In genomic region chr16:81860867-81861266, GRCh38 we compare ENCODE assay signal across 26 cellular contexts.
A peak's percentile ranks its signal among the peaks of the same experiment; 100 is the strongest.
DNase-seq lines count a peak whose midpoint lies in the region; ATAC-seq and TF ChIP-seq lines count a peak whose summit lies in the region.
"Had no signal": no experiment of that assay in that cellular context is flagged by ENCODE, and none has a peak within 500 bp of the region (broad histone marks: within the 10 kb centered on the region; RNA-seq: fewer than 3 reads in every experiment).

No MANE protein-coding gene starts in this region.

- no peaks in the 10 kb centered on the region for H3K9me3 Mint-ChIP-seq in CD4-positive, alpha-beta memory T cell
- H3K9me3 Mint-ChIP-seq: activated CD4-positive, alpha-beta T cell treated with anti-CD3 and anti-CD28 coated beads, Interleukin-2, amount 10 ng/mL, durations not matched to agents 24 days and 14 days; activated T-cell treated with anti-CD3 and anti-CD28 coated beads, Interleukin-2, amount 50 U/mL, for 72 hours; neural crest cell had no signal

- no peaks in the 10 kb centered on the region for H3K36me3 Mint-ChIP-seq in CD4-positive, alpha-beta memory T cell
- H3K36me3 Mint-ChIP-seq: brain had no signal

- POLR2A ChIA-PET in CD4-positive, alpha-beta memory T cell (lab: Charles Lee; ENCODE audit: partially characterized antibody) = no interaction called here

- WGBS in esophagus squamous epithelium, 2 donors = 83 to 88% methylated on average over 7 to 8 of the region's 8 CpGs

- peaks cover 0 to 2% of the 10 kb centered on the region in 2 donors for H3K27me3 Mint-ChIP-seq in CD4-positive, alpha-beta memory T cell

- intact Hi-C loops in esophagus squamous epithelium (cut with DNase I) = no loop called here
- intact Hi-C loops in CD4-positive, alpha-beta memory T cell (cut with micrococcal nuclease) = no loop called here

- H3K27ac Mint-ChIP-seq in CD4-positive, alpha-beta memory T cell = no peak overlapping the region
- H3K27ac Mint-ChIP-seq: activated CD4-positive, alpha-beta T cell treated with anti-CD3 and anti-CD28 coated beads, Interleukin-2, amount 10 ng/mL, durations not matched to agents 24 days and 14 days; activated T-cell treated with anti-CD3 and anti-CD28 coated beads, Interleukin-2, amount 50 U/mL, for 72 hours; brain had no signal

- no peak for DNase-seq in Karpas-422
- DNase-seq in esophagus squamous epithelium (lab: John Stamatoyannopoulos, UW) = no peak
- no peak for DNase-seq in activated CD4-positive, alpha-beta T cell treated with anti-CD3 and anti-CD28 coated beads for 1 hour
- no peak for DNase-seq in CD4-positive, alpha-beta memory T cell
- DNase-seq: activated CD4-positive, alpha-beta T cell treated with anti-CD3 and anti-CD28 coated beads, Interleukin-2, amount 10 ng/mL, durations not matched to agents 24 days and 14 days; activated naive CD4-positive, alpha-beta T cell treated with Interleukin-2 at 50 U/mL for 16 hours; activated T-cell treated with anti-CD3 and anti-CD28 coated beads, Interleukin-2, amount 50 U/mL, for 72 hours; BE2C; DMS53; GF-D8; MV-4-11; NCI-H1694; OCI-M1; stimulated activated CD4-positive, alpha-beta T cell treated with anti-CD3 and anti-CD28 coated beads, Interleukin-2, amount 100 ng/mL, for 48 hours; T-helper 9 cell; testis had no signal

- H3K27me3 ChIP-seq in ACC112 (ENCODE audit: insufficient read depth, low read length) (peaks cover 66% of the 10 kb centered on the region), Karpas-422 (ENCODE audit: low read length) (no peaks in the 10 kb centered on the region), esophagus squamous epithelium (peaks cover 0 to 11% (median 0%) of the 10 kb centered on the region in 4 donors), skeletal muscle tissue (ENCODE audit: control insufficient read depth in 3 of 3, insufficient read depth in 3 of 3, low read length in 3 of 3) (peaks cover 7 to 14% (median 14%) of the 10 kb centered on the region in 3 donors)
- H3K27me3 ChIP-seq in CD4-positive, alpha-beta memory T cell (ENCODE audit: insufficient read depth, low read length) = no peaks in the 10 kb centered on the region
- H3K27me3 ChIP-seq: right atrium auricular region, testis had no signal

- H3K36me3 ChIP-seq in ACC112 (ENCODE audit: insufficient read depth, low read length) (no peaks in the 10 kb centered on the region), Karpas-422 (ENCODE audit: insufficient read depth, low read length) (peaks cover 66% of the 10 kb centered on the region), esophagus squamous epithelium (peaks cover 0 to 15% (median 0%) of the 10 kb centered on the region in 3 donors), skeletal muscle tissue (ENCODE audit: control insufficient read depth in 3 of 3, insufficient read depth in 3 of 3, low read length in 3 of 3) (no peaks in the 10 kb centered on the region)
- H3K36me3 ChIP-seq in CD4-positive, alpha-beta memory T cell (ENCODE audit: insufficient read depth, low read length) = no peaks in the 10 kb centered on the region
- H3K36me3 ChIP-seq: BE2C, HAP-1, right atrium auricular region had no signal

- CTCF ChIA-PET in CD4-positive, alpha-beta memory T cell (lab: Charles Lee; ENCODE audit: partially characterized antibody) = interaction anchor here (0.9 to 1.0 kb wide), 2 partner anchors 15 to 25 kb away, joined by 3 to 4 read pairs; no protein-coding TSS in a partner anchor

- H3K27ac ChIP-seq in ACC112 (ENCODE audit: low read depth, low read length) (no peak overlapping the region), Karpas-422 (ENCODE audit: low read length) (peak overlapping the region; percentile 99), esophagus squamous epithelium (peak overlapping the region in 3 of 4 donors; percentile 54 to 77 (median 62)), skeletal muscle tissue (ENCODE audit: low read depth, low read length) (peak overlapping the region; percentile 50)
- no peak overlapping the region for H3K27ac ChIP-seq in CD4-positive, alpha-beta memory T cell (ENCODE audit: low read depth, low read length)
- H3K27ac ChIP-seq: A549, testis, VCaP had no signal

- H3K4me1 ChIP-seq in ACC112 (ENCODE audit: control insufficient read depth, insufficient read depth, low read length, unreplicated experiment) (peaks cover 6% of the 10 kb centered on the region), Karpas-422 (ENCODE audit: low read length) (peaks cover 97% of the 10 kb centered on the region), esophagus squamous epithelium (peaks cover 0 to 7% (median 0%) of the 10 kb centered on the region in 3 donors), skeletal muscle tissue (ENCODE audit: control insufficient read depth in 3 of 3, insufficient read depth in 3 of 3, low read length in 3 of 3) (peaks cover 0 to 6% (median 0%) of the 10 kb centered on the region in 3 donors)
- no peaks in the 10 kb centered on the region for H3K4me1 ChIP-seq in CD4-positive, alpha-beta memory T cell (ENCODE audit: insufficient read depth, low read length)
- H3K4me1 ChIP-seq: A549, BE2C, HAP-1, right atrium auricular region, testis had no signal

- no peak for TF ChIP-seq POLR2A in esophagus squamous epithelium (IDR thresholded peaks at IDR 0.05)

- no peaks in the 10 kb centered on the region for H3K9me2 ChIP-seq in Karpas-422 (replicated peaks; ENCODE audit: insufficient read depth, low read length)

- peaks cover 12% of the 10 kb centered on the region; the same call in 1 of the 2 replicates for H4K20me1 ChIP-seq in Karpas-422 (ENCODE audit: insufficient read depth, low read depth, low read length)

- H3K4me2 ChIP-seq in Karpas-422 (ENCODE audit: low read depth, low read length, poor library complexity, severe bottlenecking) = peak overlapping the region; percentile 24
- H3K4me2 ChIP-seq: A549 had no signal

- TF ChIP-seq CTCF in esophagus squamous epithelium (IDR thresholded peaks at IDR 0.05) = no peak

- H3K4me3 ChIP-seq in ACC112 (ENCODE audit: low read depth, low read length) = peak overlapping the region; percentile 34; the same call in 1 of the 2 replicates
- no peak overlapping the region for H3K4me3 ChIP-seq in Karpas-422 (ENCODE audit: low read length)
- no peak overlapping the region for H3K4me3 ChIP-seq in esophagus squamous epithelium
- H3K4me3 ChIP-seq in skeletal muscle tissue (ENCODE audit: low read length in 3 of 3) = no peak overlapping the region
- no peak overlapping the region for H3K4me3 ChIP-seq in CD4-positive, alpha-beta memory T cell (ENCODE audit: low read length in 2 of 2)
- H3K4me3 ChIP-seq: A549, HAP-1, right atrium auricular region, testis had no signal

- no peaks in the 10 kb centered on the region for H3K79me2 ChIP-seq in ACC112 (ENCODE audit: control insufficient read depth, insufficient read depth, low read length, unreplicated experiment)
- H3K79me2 ChIP-seq in Karpas-422 (ENCODE audit: low read length) = peaks cover 30% of the 10 kb centered on the region

- no peak for ATAC-seq in GM18868 (IDR thresholded peaks at IDR 0.05; ENCODE audit: unreplicated experiment)
- no peak for ATAC-seq in HG02870 (IDR thresholded peaks at IDR 0.05; ENCODE audit: unreplicated experiment)

- H3K4me1 Mint-ChIP-seq in CD4-positive, alpha-beta memory T cell = peaks cover 0 to 3% (median 0%) of the 10 kb centered on the region in 4 donors
- H3K4me1 Mint-ChIP-seq: activated CD4-positive, alpha-beta T cell treated with anti-CD3 and anti-CD28 coated beads, Interleukin-2, amount 10 ng/mL, durations not matched to agents 24 days and 14 days had no signal

- H3K9ac ChIP-seq in Karpas-422 (ENCODE audit: low read length) (no peak overlapping the region), skeletal muscle tissue (ENCODE audit: low read depth in 1 of 3, low read length in 3 of 3) (no peak overlapping the region)

- H2AFZ ChIP-seq in ACC112 (ENCODE audit: low read length, unreplicated experiment) (no peak overlapping the region), Karpas-422 (ENCODE audit: low read length) (no peak overlapping the region)

- H3K9me3 ChIP-seq in Karpas-422 (ENCODE audit: low read length) = no peaks in the 10 kb centered on the region
- H3K9me3 ChIP-seq in esophagus squamous epithelium = no peaks in the 10 kb centered on the region
- no peaks in the 10 kb centered on the region for H3K9me3 ChIP-seq in skeletal muscle tissue (ENCODE audit: control insufficient read depth in 3 of 3, low read length in 3 of 3)
- H3K9me3 ChIP-seq in CD4-positive, alpha-beta memory T cell (ENCODE audit: control insufficient read depth in 1 of 2, low read length in 2 of 2) = no peaks in the 10 kb centered on the region
- H3K9me3 ChIP-seq: A549, BE2C, HAP-1, right atrium auricular region, testis had no signal

- no peak overlapping the region for H3K4me3 Mint-ChIP-seq in CD4-positive, alpha-beta memory T cell
- H3K4me3 Mint-ChIP-seq: activated CD4-positive, alpha-beta T cell treated with anti-CD3 and anti-CD28 coated beads, Interleukin-2, amount 10 ng/mL, durations not matched to agents 24 days and 14 days; activated T-cell treated with anti-CD3 and anti-CD28 coated beads, Interleukin-2, amount 50 U/mL, for 72 hours; brain; neural crest cell had no signal

Comparison
In these comparisons a context has a peak if more than half of its experiments do, and no peak if none do; other contexts are left out.
1. H3K27ac ChIP-seq: peak in Karpas-422 (single experiment), esophagus squamous epithelium (3 of 4) and skeletal muscle tissue (single experiment); none in ACC112 (single experiment) and CD4-positive, alpha-beta memory T cell (single experiment).